In the genomic region with DNA sequence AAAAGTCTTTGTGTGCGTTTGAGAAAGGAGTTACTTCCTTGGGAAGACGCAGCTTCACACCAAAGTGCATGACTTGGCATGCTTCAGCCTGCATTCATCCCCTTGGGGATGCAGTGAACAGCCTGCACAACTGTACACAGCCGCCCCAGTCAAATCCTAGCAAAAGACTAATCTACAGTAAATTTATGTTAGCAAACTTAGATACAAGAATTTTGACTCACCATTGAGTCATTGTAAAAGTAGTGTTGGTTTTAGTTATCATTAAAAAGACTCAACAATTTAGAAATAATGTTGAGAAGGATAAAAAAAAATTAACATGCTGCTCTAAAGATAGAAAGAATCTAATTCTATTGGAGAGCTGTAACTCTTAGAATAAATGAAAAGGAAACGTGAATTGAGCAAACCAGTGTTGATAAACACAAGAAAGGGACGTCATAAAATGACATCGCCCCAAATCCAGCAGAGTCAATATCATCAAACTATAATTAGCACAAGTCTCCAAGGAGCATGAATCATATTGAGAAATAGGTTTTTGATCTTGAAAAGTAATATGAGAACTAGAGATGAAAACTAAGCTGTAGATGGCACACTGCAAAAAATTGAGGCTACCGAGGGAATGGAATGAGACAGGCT, we compare ENCODE assay signal across 12 cellular contexts. TPM values are rescaled to one million over a fixed set of nuclear protein-coding genes. Genes with fewer than 3 reads are reported as not detected.
DNase-seq lines count a peak whose midpoint lies in the region; TF ChIP-seq lines count a peak whose summit lies in the region.
"Had no signal": no experiment of that assay in that cellular context is flagged by ENCODE, and none has a peak within 500 bp of the region (broad histone marks: within the 10 kb centered on the region; RNA-seq: fewer than 3 reads in every experiment).

No MANE protein-coding gene starts in this region.

- H3K27ac ChIP-seq in osteoblast (ENCODE audit: low read depth, low read length), result peak overlapping the region; percentile 88
- H3K27ac ChIP-seq: cardiac muscle cell had no signal

- no peak overlapping the region for H2AFZ ChIP-seq in osteoblast (ENCODE audit: low read length)
- H2AFZ ChIP-seq: GM23338 had no signal

- peak overlapping the region; percentile 3 for H3K4me3 Mint-ChIP-seq in Calu3 (ENCODE audit: low read depth, unreplicated experiment)
- H3K4me3 Mint-ChIP-seq in chondrocyte (ENCODE audit: unreplicated experiment), result peak overlapping the region; percentile 7
- H3K4me3 Mint-ChIP-seq: GM23338 had no signal

- peaks cover 11% of the 10 kb centered on the region for H3K9me3 ChIP-seq in MG63
- H3K9me3 ChIP-seq in osteoblast (ENCODE audit: low read depth, low read length), result peaks cover 10% of the 10 kb centered on the region

- H3K4me1 Mint-ChIP-seq in Calu3 (ENCODE audit: low read depth, unreplicated experiment), result peaks cover 11% of the 10 kb centered on the region
- peaks cover 27% of the 10 kb centered on the region for H3K4me1 Mint-ChIP-seq in chondrocyte (ENCODE audit: low read depth)
- H3K4me1 Mint-ChIP-seq: GM23338 had no signal

- peak overlapping the region; percentile 79 for H3K4me2 ChIP-seq in osteoblast (ENCODE audit: insufficient read depth, low read length)
- H3K4me2 ChIP-seq: GM23338 had no signal

- no peaks in the 10 kb centered on the region for H3K36me3 ChIP-seq in MG63
- no peaks in the 10 kb centered on the region for H3K36me3 ChIP-seq in osteoblast (ENCODE audit: insufficient read depth, low read length)
- H3K36me3 ChIP-seq: cardiac muscle cell had no signal

- intact Hi-C loops in Calu3 (cut with micrococcal nuclease; ENCODE audit: unreplicated experiment), result no loop called here

- H3K4me3 ChIP-seq in MG63 (no peak overlapping the region), osteoblast (ENCODE audit: insufficient read depth, low read length) (peak overlapping the region; percentile 32)
- H3K4me3 ChIP-seq: cardiac muscle cell, GM23338 had no signal

- H3K27me3 ChIP-seq in MG63 (no peaks in the 10 kb centered on the region), osteoblast (ENCODE audit: insufficient read depth, low read length) (no peaks in the 10 kb centered on the region)
- H3K27me3 ChIP-seq: cardiac muscle cell had no signal

- peaks cover 44% of the 10 kb centered on the region for H3K4me1 ChIP-seq in osteoblast (ENCODE audit: insufficient read depth, low read length)

- H3K27ac Mint-ChIP-seq in Calu3 (ENCODE audit: unreplicated experiment), result peak overlapping the region; percentile 3
- H3K27ac Mint-ChIP-seq in chondrocyte (ENCODE audit: unreplicated experiment), result peak overlapping the region; percentile 92
- H3K27ac Mint-ChIP-seq: GM23338 had no signal

- H4K20me1 ChIP-seq in osteoblast (ENCODE audit: insufficient read depth, low read length), result no peaks in the 10 kb centered on the region

- peaks cover 24% of the 10 kb centered on the region for H3K27me3 Mint-ChIP-seq in Calu3 (ENCODE audit: unreplicated experiment)
- H3K27me3 Mint-ChIP-seq in chondrocyte (ENCODE audit: low read depth), result no peaks in the 10 kb centered on the region

- CTCF ChIA-PET in Calu3 (lab: Charles Lee), result no interaction called here

- no peak for TF ChIP-seq CTCF in Calu3 (IDR thresholded peaks at IDR 0.05; ENCODE audit: unreplicated experiment)
- TF ChIP-seq CTCF in chondrocyte (IDR thresholded peaks at IDR 0.05), result no peak
- TF ChIP-seq CTCF in osteoblast (IDR thresholded peaks at IDR 0.05; ENCODE audit: extremely low read depth, low read depth, low read length), result no peak

- no peaks in the 10 kb centered on the region for H3K79me2 ChIP-seq in osteoblast (ENCODE audit: insufficient read depth, low read length)

- BruUV-seq in Calu3 (replicated peaks; lab: Mats Ljungman, UMichigan), result no TSS peak

- H3K36me3 Mint-ChIP-seq in Calu3 (ENCODE audit: insufficient read depth, unreplicated experiment) (no peaks in the 10 kb centered on the region), chondrocyte (ENCODE audit: low read depth) (peaks cover 7% of the 10 kb centered on the region)

- peaks cover 6% of the 10 kb centered on the region for H3K9me3 Mint-ChIP-seq in Calu3 (ENCODE audit: low read depth, unreplicated experiment)
- peaks cover 3% of the 10 kb centered on the region for H3K9me3 Mint-ChIP-seq in chondrocyte (ENCODE audit: low read depth)

- no peak for DNase-seq in Calu3
- peak; percentile 84 for DNase-seq in MG63
- DNase-seq in chondrocyte (ENCODE audit: low spot score), result no peak
- DNase-seq in osteoblast (ENCODE audit: insufficient read length, low spot score, missing footprints), result peak; percentile 71
- no peak for DNase-seq in NCI-H82 (lab: John Stamatoyannopoulos, UW)
- DNase-seq in effector CD8-positive, alpha-beta T cell (lab: John Stamatoyannopoulos, UW), result no peak
- DNase-seq in germinal center (ENCODE audit: low spot score), result no peak
- DNase-seq in NCI-H2029 treated with DMSO at 0.1 percent for 48 hours (lab: John Stamatoyannopoulos, UW), result no peak
- DNase-seq: head of caudate nucleus, NCI-H774 had no signal

RNA-seq across cellular contexts. Expression of a gene that starts 11.9 kb away (rescaled TPM):
- total RNA-seq in Calu3 (2022), result 48.9 and 60.6 TPM in 2 replicates
- 12.6 and 14.0 TPM in 2 replicates for total RNA-seq in MG63 (2014; rRNA removed; shearing (Covaris generic); ENCODE audit: low replicate concordance)
- total RNA-seq in chondrocyte, result 80.9 to 151 TPM (median 150 TPM) in 3 replicates
- total RNA-seq in osteoblast, result 132 and 140 TPM in 2 replicates

Comparison
In these comparisons a context has a peak if more than half of its experiments do, and no peak if none do; other contexts are left out.
1. DNase-seq: peak in MG63 (single experiment) and osteoblast (single experiment); none in Calu3 (single experiment), chondrocyte (single experiment), NCI-H82 (single experiment), effector CD8-positive, alpha-beta T cell (single experiment), germinal center (single experiment) and NCI-H2029 treated with DMSO at 0.1 percent for 48 hours (single experiment).